Comparison of ENCODE assay signal across 10 cellular contexts in the genomic region with DNA sequence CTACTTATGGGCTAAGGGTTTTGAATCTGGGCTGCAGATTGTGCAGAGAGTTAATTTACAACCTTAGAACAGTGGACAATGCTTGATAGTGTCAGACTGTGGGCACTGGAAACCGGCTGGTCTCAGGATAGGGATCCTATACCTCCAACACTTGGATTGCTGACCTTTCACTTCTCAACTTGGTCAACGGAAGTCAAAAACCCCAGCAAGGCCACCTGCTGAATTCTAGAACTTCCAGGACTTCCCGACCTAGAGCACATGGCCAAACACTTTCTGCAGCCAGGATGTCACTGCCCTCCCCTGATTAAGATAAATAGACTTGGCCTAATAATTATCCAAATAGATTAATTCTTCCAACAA. TPM values are rescaled to one million over a fixed set of nuclear protein-coding genes. Genes with fewer than 3 reads are reported as not detected.
DNase-seq lines count a peak whose midpoint lies in the region; ATAC-seq and TF ChIP-seq lines count a peak whose summit lies in the region.
"Had no signal": no experiment of that assay in that cellular context is flagged by ENCODE, and none has a peak within 500 bp of the region (broad histone marks: within the 10 kb centered on the region; RNA-seq: fewer than 3 reads in every experiment).

No MANE protein-coding gene starts in this region.

- no peak for DNase-seq in CD14-positive monocyte (ENCODE audit: low spot score)
- no peak for DNase-seq in HL-60 (ENCODE audit: low read depth in 1 of 2, low spot score in 1 of 2)
- no peak for DNase-seq in colonic mucosa
- no peak for DNase-seq in NCI-H1436 treated with DMSO at 0.1 percent for 48 hours (lab: John Stamatoyannopoulos, UW)
- no peak for DNase-seq in NCI-H128 (lab: John Stamatoyannopoulos, UW; ENCODE audit: unreplicated experiment)
- DNase-seq in NOMO-1 (lab: John Stamatoyannopoulos, UW; ENCODE audit: unreplicated experiment in 2 of 2) = no peak
- DNase-seq: NCI-H2107 had no signal

- intact Hi-C loops in CD14-positive monocyte (cut with micrococcal nuclease) (loop anchor here (5.0 to 10.0 kb wide), 4 partner anchors 323 to 556 kb away; partner anchors contain the start of genes INKA2 (in 1 of the 2) and RAP1A (in 1 of the 2)), colonic mucosa (cut with DNase I) (no loop called here)

- H3K4me1 Mint-ChIP-seq in CD14-positive monocyte = peaks cover 92% of the 10 kb centered on the region

- H3K4me3 Mint-ChIP-seq in CD14-positive monocyte = peak overlapping the region; percentile 66 to 78
- H3K4me3 Mint-ChIP-seq: neural crest cell had no signal

- H3K27me3 Mint-ChIP-seq in CD14-positive monocyte (ENCODE audit: low read depth in 3 of 3) = no peaks in the 10 kb centered on the region

- peak overlapping the region; percentile 93 to 98 (median 97) for H3K27ac Mint-ChIP-seq in CD14-positive monocyte

- H3K27ac ChIP-seq in HL-60 (replicated peaks) = peak overlapping the region; percentile 67
- peak overlapping the region; percentile 92 for H3K27ac ChIP-seq in colonic mucosa
- peak overlapping the region; percentile 99 for H3K27ac ChIP-seq in neutrophil

- peak overlapping the region in 1 of 2 donors; percentile 24 for H3K9ac ChIP-seq in colonic mucosa (ENCODE audit: low read depth in 2 of 2, low read length in 2 of 2)

- peaks cover 0 to 2% (median 0%) of the 10 kb centered on the region in 7 donors for H3K9me3 Mint-ChIP-seq in CD14-positive monocyte
- H3K9me3 Mint-ChIP-seq: neural crest cell had no signal

- H3K27me3 ChIP-seq in HL-60 (ENCODE audit: insufficient read depth, poor library complexity, severe bottlenecking) (no peaks in the 10 kb centered on the region), colonic mucosa (no peaks in the 10 kb centered on the region), neutrophil (no peaks in the 10 kb centered on the region)

- ATAC-seq in GM18907 (IDR thresholded peaks at IDR 0.05; ENCODE audit: unreplicated experiment) = no peak

- H3K9me3 ChIP-seq in colonic mucosa (no peaks in the 10 kb centered on the region), neutrophil (no peaks in the 10 kb centered on the region)

- peaks cover 30 to 32% of the 10 kb centered on the region in 2 donors for H3K36me3 Mint-ChIP-seq in CD14-positive monocyte

- H3K36me3 ChIP-seq in colonic mucosa = peaks cover 6% of the 10 kb centered on the region
- peaks cover 33% of the 10 kb centered on the region for H3K36me3 ChIP-seq in neutrophil

- no peak for TF ChIP-seq CTCF in CD14-positive monocyte (IDR thresholded peaks at IDR 0.05)
- TF ChIP-seq CTCF in HL-60 (IDR thresholded peaks at IDR 0.05; ENCODE audit: insufficient read depth, low read length) = no peak
- TF ChIP-seq CTCF in colonic mucosa (IDR thresholded peaks at IDR 0.05) = no peak
- no peak for TF ChIP-seq CTCF in neutrophil (IDR thresholded peaks at IDR 0.05)

- no peak overlapping the region for H3K4me3 ChIP-seq in HL-60 (replicated peaks; ENCODE audit: insufficient read depth, low read length)
- peak overlapping the region; percentile 8 for H3K4me3 ChIP-seq in colonic mucosa
- peak overlapping the region; percentile 29 to 37 for H3K4me3 ChIP-seq in neutrophil (ENCODE audit: low read depth in 1 of 2, low read length in 1 of 2)

- H3K4me1 ChIP-seq in colonic mucosa = peaks cover 23% of the 10 kb centered on the region
- peaks cover 61 to 64% of the 10 kb centered on the region in 2 experiments for H3K4me1 ChIP-seq in neutrophil (ENCODE audit: control insufficient read depth in 1 of 2, insufficient read depth in 1 of 2, low read depth in 1 of 2, low read length in 1 of 2)

RNA-seq across cellular contexts. Expression of gene DENND2D, which starts 0.3 kb away (rescaled TPM):
- 10 to 100 TPM; 22.4 to 24.0 TPM for polyA plus RNA-seq in CD14-positive monocyte
- total RNA-seq in colonic mucosa = 10 to 100 TPM; 51.0 to 65.2 TPM
- total RNA-seq: neural crest cell had no signal

RNA-seq across cellular contexts. Expression of gene CHI3L2, which starts 26.7 kb away (rescaled TPM):
- 1 to 10 TPM; 1.4 to 9.9 TPM for polyA plus RNA-seq in CD14-positive monocyte
- total RNA-seq in colonic mucosa = under 1 TPM; 0.49 to 0.53 TPM
- total RNA-seq: neural crest cell had no signal
